In genomic region chr19:33301011-33301899, GRCh38 we compare ENCODE assay signal across 1 cellular context.
TF ChIP-seq lines count a peak whose summit lies in the region.

No MANE protein-coding gene starts in this region.

TF ChIP-seq in SK-N-SH treated with all-trans-retinoic acid at 6 μM for 48 hours, 23 proteins besides CTCF, POLR2A, EP300 and RAD21 (continued from another document):
- TF ChIP-seq OSR1 (CRISPR knock-in tag; IDR thresholded peaks at IDR 0.05): no peak
- TF ChIP-seq ZNF565 (CRISPR knock-in tag; conservative IDR thresholded peaks at IDR 0.05; ENCODE audit: low read depth): no peak
